In the genomic region with DNA sequence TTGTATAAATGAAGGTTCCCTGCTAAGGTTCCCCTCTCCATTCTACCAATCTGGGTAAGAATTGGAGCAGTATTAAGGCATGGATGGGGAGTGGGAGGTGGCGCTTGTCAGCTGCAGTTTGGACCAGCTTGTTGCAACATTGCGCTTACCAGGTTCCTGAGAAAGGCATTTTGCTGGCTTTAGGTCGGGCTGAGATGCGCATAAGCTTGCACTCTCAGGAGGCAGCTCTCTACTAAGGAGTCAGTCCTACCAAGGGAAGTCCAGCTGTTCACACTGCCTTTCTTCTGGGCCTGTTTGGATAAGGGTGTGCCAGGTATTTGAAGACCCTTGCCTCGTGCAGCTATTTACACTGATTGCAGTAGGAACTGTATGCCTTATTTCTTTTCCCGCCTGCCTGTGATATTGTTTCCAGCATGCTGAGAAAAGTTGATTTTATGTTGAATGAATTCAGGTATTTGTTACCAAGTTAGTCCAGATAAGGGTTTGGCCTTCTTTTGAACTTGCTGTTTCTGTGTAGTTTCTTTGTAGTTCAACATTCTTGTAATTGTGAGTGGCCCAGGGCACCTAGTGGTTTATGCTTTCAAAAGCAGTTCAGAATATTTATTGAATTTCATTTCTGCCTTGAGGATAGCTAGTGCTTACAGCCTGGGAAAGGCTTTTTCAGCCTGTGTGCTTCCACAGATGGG, we compare ENCODE assay signal across 9 cellular contexts. TPM values are rescaled to one million over a fixed set of nuclear protein-coding genes. Genes with fewer than 3 reads are reported as not detected.
DNase-seq lines count a peak whose midpoint lies in the region; ATAC-seq and TF ChIP-seq lines count a peak whose summit lies in the region.
"Had no signal": no experiment of that assay in that cellular context is flagged by ENCODE, and none has a peak within 500 bp of the region (broad histone marks: within the 10 kb centered on the region; RNA-seq: fewer than 3 reads in every experiment).

No MANE protein-coding gene starts in this region.

- H3K27ac Mint-ChIP-seq in CD8-positive, alpha-beta memory T cell = peak overlapping the region in 1 of 8 donors; percentile 23
- H3K27ac Mint-ChIP-seq in nephron progenitor cell = peak overlapping the region; percentile 61

- peaks cover 17% of the 10 kb centered on the region for H3K36me3 ChIP-seq in CD8-positive, alpha-beta memory T cell (ENCODE audit: insufficient read depth, low read length)
- no peaks in the 10 kb centered on the region for H3K36me3 ChIP-seq in MM.1S (replicated peaks; ENCODE audit: insufficient read depth, low read length)

- H3K27ac ChIP-seq in CD8-positive, alpha-beta memory T cell (ENCODE audit: low read depth, low read length) = no peak overlapping the region
- H3K27ac ChIP-seq in MM.1S (ENCODE audit: low read length) (no peak overlapping the region), coronary artery (peak overlapping the region in 1 of 2 donors; percentile 96)

- POLR2A ChIA-PET in CD8-positive, alpha-beta memory T cell (lab: Charles Lee) = no interaction called here

- peaks cover 30% of the 10 kb centered on the region for H3K4me1 ChIP-seq in CD8-positive, alpha-beta memory T cell (ENCODE audit: insufficient read depth, low read length)
- H3K4me1 ChIP-seq in MM.1S (ENCODE audit: low read length) = 0 out of 2 replicates have a peak, but pooled peaks cover 3% of the 10 kb centered on the region

- H3K79me2 ChIP-seq in MM.1S (ENCODE audit: low read length) = peaks cover 53% of the 10 kb centered on the region

- peaks cover 2 to 27% (median 2%) of the 10 kb centered on the region in 3 donors for H3K36me3 Mint-ChIP-seq in CD8-positive, alpha-beta memory T cell
- peaks cover 30% of the 10 kb centered on the region for H3K36me3 Mint-ChIP-seq in nephron progenitor cell (ENCODE audit: low read depth)

- H3K4me3 ChIP-seq in CD8-positive, alpha-beta memory T cell (ENCODE audit: low read length) = peak overlapping the region; percentile 75
- H3K4me3 ChIP-seq in MM.1S (ENCODE audit: low read length) (no peak overlapping the region), coronary artery (peak overlapping the region; percentile 90)

- peaks cover 0 to 2% of the 10 kb centered on the region in 2 donors for H3K27me3 Mint-ChIP-seq in CD8-positive, alpha-beta memory T cell
- H3K27me3 Mint-ChIP-seq in nephron progenitor cell (ENCODE audit: low read depth, poor library complexity) = peaks cover 4% of the 10 kb centered on the region

- H4K20me1 ChIP-seq in MM.1S (ENCODE audit: insufficient read depth, low read length) = no peaks in the 10 kb centered on the region

- peak overlapping the region; percentile 92; the same call in 1 of the 2 replicates for H3K4me2 ChIP-seq in MM.1S (ENCODE audit: low read depth, low read length)

- no peak for DNase-seq in CD8-positive, alpha-beta memory T cell
- no peak for DNase-seq in MM.1S
- DNase-seq in coronary artery (ENCODE audit: low spot score) = no peak
- no peak for DNase-seq in nephron progenitor cell
- no peak for DNase-seq in NCI-H2029 treated with DMSO at 0.1 percent for 48 hours (lab: John Stamatoyannopoulos, UW)
- no peak for DNase-seq in stimulated activated naive CD4-positive, alpha-beta T cell (lab: John Stamatoyannopoulos, UW)
- DNase-seq in NCI-H1417 treated with DMSO at 0.1 percent for 48 hours (lab: John Stamatoyannopoulos, UW) = no peak

- peak overlapping the region in 6 of 7 donors; percentile 86 to 94 (median 90) for H3K4me3 Mint-ChIP-seq in CD8-positive, alpha-beta memory T cell
- peak overlapping the region; percentile 91 for H3K4me3 Mint-ChIP-seq in nephron progenitor cell

- H3K9me3 ChIP-seq in CD8-positive, alpha-beta memory T cell (ENCODE audit: low read length) = no peaks in the 10 kb centered on the region
- H3K9me3 ChIP-seq in MM.1S (replicated peaks; ENCODE audit: insufficient read depth, low read length) = no peaks in the 10 kb centered on the region

- H3K9ac ChIP-seq in MM.1S (ENCODE audit: low read length) = no peak overlapping the region

- no peaks in the 10 kb centered on the region for H3K9me2 ChIP-seq in MM.1S (replicated peaks; ENCODE audit: insufficient read depth, low read length)

- H3K9me3 Mint-ChIP-seq in CD8-positive, alpha-beta memory T cell = no peaks in the 10 kb centered on the region
- no peaks in the 10 kb centered on the region for H3K9me3 Mint-ChIP-seq in nephron progenitor cell

- peaks cover 8% of the 10 kb centered on the region for H3F3A ChIP-seq in MM.1S (ENCODE audit: insufficient read depth, low read length)

- no peak overlapping the region for H2AFZ ChIP-seq in MM.1S (ENCODE audit: low read length)

- no peaks in the 10 kb centered on the region for H3K27me3 ChIP-seq in CD8-positive, alpha-beta memory T cell (ENCODE audit: insufficient read depth, low read length, poor library complexity, severe bottlenecking)
- H3K27me3 ChIP-seq in MM.1S (replicated peaks; ENCODE audit: insufficient read depth, low read length) = no peaks in the 10 kb centered on the region

- ATAC-seq in HG03521 (IDR thresholded peaks at IDR 0.05; ENCODE audit: unreplicated experiment) = no peak

- H3K4me1 Mint-ChIP-seq in CD8-positive, alpha-beta memory T cell = peaks cover 52 to 64% (median 52%) of the 10 kb centered on the region in 3 donors
- peaks cover 67% of the 10 kb centered on the region for H3K4me1 Mint-ChIP-seq in nephron progenitor cell

- CTCF ChIA-PET in CD8-positive, alpha-beta memory T cell (lab: Charles Lee) = interaction anchor here (0.9 to 1.6 kb wide), 2 partner anchors 22 to 40 kb away, joined by 4 to 7 read pairs; no protein-coding TSS in a partner anchor

- TF ChIP-seq CTCF in MM.1S (IDR thresholded peaks at IDR 0.05; ENCODE audit: low read length) (no peak), coronary artery (IDR thresholded peaks at IDR 0.05) (no peak), nephron progenitor cell (IDR thresholded peaks at IDR 0.05) (no peak)

RNA-seq across cellular contexts. Expression of gene MLEC, which starts 2.6 kb away (rescaled TPM):
- 100 to 1,000 TPM; 130 to 143 TPM for total RNA-seq in CD8-positive, alpha-beta memory T cell
- polyA plus RNA-seq in CD8-positive, alpha-beta memory T cell = 74.9 TPM

RNA-seq across cellular contexts. Expression of gene UNC119B, which starts 20.7 kb away (rescaled TPM):
- 10 to 100 TPM; 29.8 to 30.5 TPM for total RNA-seq in CD8-positive, alpha-beta memory T cell
- polyA plus RNA-seq in CD8-positive, alpha-beta memory T cell = 8.8 TPM

RNA-seq across cellular contexts. Expression of gene ACADS, which starts 36.1 kb away (rescaled TPM):
- total RNA-seq in CD8-positive, alpha-beta memory T cell = 10 to 100 TPM; 11.2 to 12.1 TPM
- polyA plus RNA-seq in CD8-positive, alpha-beta memory T cell = 19.7 TPM

RNA-seq across cellular contexts. Expression of gene CABP1, which starts 49.1 kb away (rescaled TPM):
- under 1 TPM; 0.13 to 0.18 TPM for total RNA-seq in CD8-positive, alpha-beta memory T cell
- polyA plus RNA-seq in CD8-positive, alpha-beta memory T cell = not detected
- total RNA-seq: renal cortical epithelial cell had no signal
